In genomic region chr7:1158203-1159126, GRCh38 we compare ENCODE assay signal across 1 cellular context.
TF ChIP-seq lines count a peak whose summit lies in the region.

No MANE protein-coding gene starts in this region.

TF ChIP-seq in HepG2, 621 proteins besides CTCF, POLR2A, EP300 and RAD21 (continued from another document):
- TF ChIP-seq E2F5 (CRISPR knock-in tag; conservative IDR thresholded peaks at IDR 0.05) = no peak
- peak; percentile 69 for TF ChIP-seq RBFOX2 (IDR thresholded peaks at IDR 0.05; ENCODE audit: low read depth, low read length)
- TF ChIP-seq ATF7 (IDR thresholded peaks at IDR 0.05) = no peak
- no peak for TF ChIP-seq ATF7 (CRISPR knock-in tag; IDR thresholded peaks at IDR 0.05)
- no peak for TF ChIP-seq NFIB (CRISPR knock-in tag; IDR thresholded peaks at IDR 0.05; ENCODE audit: borderline replicate concordance)
- peak; percentile 72 for TF ChIP-seq BCL6 (CRISPR knock-in tag; IDR thresholded peaks at IDR 0.05)
- no peak for TF ChIP-seq ZNF710 (CRISPR knock-in tag; IDR thresholded peaks at IDR 0.05; ENCODE audit: borderline replicate concordance)
- TF ChIP-seq TAF1 (CRISPR knock-in tag; IDR thresholded peaks at IDR 0.05) = 0 out of 2 replicates have a peak, but pooled peaks have one; percentile 22
- peak; percentile 13; the same call in 1 of the 2 replicates for TF ChIP-seq ZFX (CRISPR knock-in tag; IDR thresholded peaks at IDR 0.05; ENCODE audit: low read depth)
- TF ChIP-seq SSRP1 (CRISPR knock-in tag; IDR thresholded peaks at IDR 0.05) = 0 out of 2 replicates have a peak, but pooled peaks have one; percentile 18
- peak; percentile 20; the same call in 1 of the 2 replicates for TF ChIP-seq SALL1 (CRISPR knock-in tag; IDR thresholded peaks at IDR 0.05)
- no peak for TF ChIP-seq ZBTB7A (CRISPR knock-in tag; IDR thresholded peaks at IDR 0.05)
- TF ChIP-seq ZNF652 (CRISPR knock-in tag; IDR thresholded peaks at IDR 0.05; ENCODE audit: borderline replicate concordance, low read depth) = no peak
- TF ChIP-seq FOXA3 (CRISPR knock-in tag; IDR thresholded peaks at IDR 0.05) = 0 out of 2 replicates have a peak, but pooled peaks have one; percentile 27
- TF ChIP-seq PRDM10 (CRISPR knock-in tag; IDR thresholded peaks at IDR 0.05; ENCODE audit: low read depth) = no peak
- no peak for TF ChIP-seq TBX3 (IDR thresholded peaks at IDR 0.05; ENCODE audit: borderline replicate concordance)
- no peak for TF ChIP-seq E2F2 (CRISPR knock-in tag; IDR thresholded peaks at IDR 0.05; ENCODE audit: borderline replicate concordance)
- peak; percentile 26; the same call in 1 of the 2 replicates for TF ChIP-seq TCF7 (IDR thresholded peaks at IDR 0.05; ENCODE audit: low read depth)
- TF ChIP-seq YEATS4 (CRISPR knock-in tag; IDR thresholded peaks at IDR 0.05; ENCODE audit: borderline replicate concordance) = 0 out of 2 replicates have a peak, but pooled peaks have one; percentile 15
- no peak for TF ChIP-seq SP5 (CRISPR knock-in tag; IDR thresholded peaks at IDR 0.05; ENCODE audit: borderline replicate concordance, low read depth)
- TF ChIP-seq TIGD3 (CRISPR knock-in tag; IDR thresholded peaks at IDR 0.05; ENCODE audit: borderline replicate concordance) = 0 out of 2 replicates have a peak, but pooled peaks have one; percentile 37
- TF ChIP-seq HOXA5 (CRISPR knock-in tag; IDR thresholded peaks at IDR 0.05) = 0 out of 2 replicates have a peak, but pooled peaks have one; percentile 19
- TF ChIP-seq CREBL2 (CRISPR knock-in tag; IDR thresholded peaks at IDR 0.05; ENCODE audit: borderline replicate concordance) = no peak
- no peak for TF ChIP-seq ZNF274 (CRISPR knock-in tag; IDR thresholded peaks at IDR 0.05)
- TF ChIP-seq ZNF546 (CRISPR knock-in tag; conservative IDR thresholded peaks at IDR 0.05) = no peak
- 0 out of 2 replicates have a peak, but pooled peaks have one; percentile 6 for TF ChIP-seq ZNF878 (CRISPR knock-in tag; IDR thresholded peaks at IDR 0.05)
- peak; percentile 57; the same call in 1 of the 2 replicates for TF ChIP-seq SIN3A (IDR thresholded peaks at IDR 0.05; ENCODE audit: borderline replicate concordance, low read depth, low read length)
- TF ChIP-seq MED1 (CRISPR knock-in tag; IDR thresholded peaks at IDR 0.05) = 0 out of 2 replicates have a peak, but pooled peaks have one; percentile 11
- TF ChIP-seq ZNF264 (CRISPR knock-in tag; IDR thresholded peaks at IDR 0.05) = no peak
